Comparison of ENCODE assay signal across 7 cellular contexts in the genomic region with DNA sequence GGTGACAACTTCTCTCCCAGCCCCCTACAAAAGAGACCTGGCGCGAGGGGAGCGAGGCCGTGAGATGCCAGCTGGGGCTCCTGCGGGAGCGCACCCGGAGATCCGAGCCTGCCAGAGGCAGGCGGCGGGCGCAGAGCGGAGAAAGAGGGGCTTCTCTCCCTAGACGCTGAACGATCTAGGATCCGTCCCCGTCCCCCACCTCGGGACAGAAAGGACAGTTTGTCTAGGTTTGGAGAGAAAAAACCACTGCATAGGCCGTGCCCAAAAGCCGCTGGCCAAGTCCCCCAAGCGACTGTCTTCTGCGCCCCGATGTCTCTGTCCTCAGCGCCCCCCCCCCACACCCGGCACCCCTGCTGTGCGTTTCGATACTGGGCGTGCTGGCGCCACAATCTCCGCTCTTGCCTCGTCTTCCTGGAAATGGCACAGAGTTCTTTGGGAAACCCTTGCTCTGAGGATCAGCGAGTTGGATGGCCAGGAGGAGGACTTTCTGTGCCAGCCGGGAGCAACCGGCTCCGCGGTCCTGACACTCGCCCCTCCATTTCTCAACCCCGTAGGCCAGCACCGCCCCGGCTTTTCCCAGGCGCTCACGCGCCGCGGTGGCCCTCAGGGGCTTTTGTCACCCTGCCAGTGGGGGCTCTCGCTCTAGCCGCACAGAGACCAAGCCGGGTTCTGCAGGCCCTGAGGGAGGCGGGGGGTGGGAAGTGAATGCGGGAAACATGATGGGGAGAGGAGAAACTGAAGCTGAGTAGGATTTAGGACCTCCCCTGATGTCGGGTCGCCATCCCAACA. TPM values are rescaled to one million over a fixed set of nuclear protein-coding genes. Genes with fewer than 3 reads are reported as not detected.
A peak's percentile ranks its signal among the peaks of the same experiment; 100 is the strongest.
DNase-seq lines count a peak whose midpoint lies in the region; ATAC-seq, FAIRE-seq and TF ChIP-seq lines count a peak whose summit lies in the region.

No MANE protein-coding gene starts in this region.

- TF ChIP-seq POLR2A in GM12892 (IDR thresholded peaks at IDR 0.05; ENCODE audit: low read depth, low read length) (no peak), sigmoid colon (IDR thresholded peaks at IDR 0.05) (no peak)

- H3K4me1 ChIP-seq in sigmoid colon = peaks cover 0 to 28% (median 22%) of the 10 kb centered on the region in 4 donors

- H3K27me3 ChIP-seq in sigmoid colon = peaks cover 9 to 88% (median 31%) of the 10 kb centered on the region in 3 donors

- TF ChIP-seq EP300 in sigmoid colon (IDR thresholded peaks at IDR 0.05) = no peak

- FAIRE-seq in GM12892 (lab: Jason Lieb, UNC) = peak; percentile 51

- H3K36me3 ChIP-seq in sigmoid colon = no peaks in the 10 kb centered on the region

- WGBS in sigmoid colon, 2 donors = 1 to 4% methylated on average over 51 of the region's 51 CpGs

- no peaks in the 10 kb centered on the region for H3K9me3 ChIP-seq in sigmoid colon

- no peak for DNase-seq in GM12892 (ENCODE audit: insufficient read length)
- DNase-seq in Right ventricle myocardium superior = no peak
- no peak for DNase-seq in sigmoid colon
- no peak for DNase-seq in NK-92 treated with Interleukin-12 subunit alpha and Interleukin-12 subunit beta, amount 100 ng/mL, for 24 hours (lab: John Stamatoyannopoulos, UW)
- no peak for DNase-seq in dermis blood vessel endothelial cell

- H3K27ac ChIP-seq in sigmoid colon = peak overlapping the region in 1 of 4 donors; percentile 3

- intact Hi-C loops in Right ventricle myocardium superior (cut with DNase I) (no loop called here), sigmoid colon (cut with DNase I) (no loop called here)

- no peak for TF ChIP-seq CTCF in sigmoid colon (IDR thresholded peaks at IDR 0.05)

- ATAC-seq in SK-N-SH treated with all-trans-retinoic acid at 6 μM for 48 hours (peak; percentile 61), Right ventricle myocardium superior (ENCODE audit: poor library complexity) (peak; percentile 21), GM18520 (IDR thresholded peaks at IDR 0.05; ENCODE audit: unreplicated experiment) (no peak)

- peak overlapping the region in 3 of 4 donors; percentile 28 to 38 (median 37) for H3K4me3 ChIP-seq in sigmoid colon

TF ChIP-seq in SK-N-SH treated with all-trans-retinoic acid at 6 μM for 48 hours, 23 proteins besides CTCF, POLR2A, EP300 and RAD21:
- TF ChIP-seq GLIS3 (CRISPR knock-in tag; IDR thresholded peaks at IDR 0.05) (no peak), TOX (CRISPR knock-in tag; IDR thresholded peaks at IDR 0.05; ENCODE audit: borderline replicate concordance) (no peak), ZNF565 (CRISPR knock-in tag; conservative IDR thresholded peaks at IDR 0.05; ENCODE audit: low read depth) (no peak), ARNTL (CRISPR knock-in tag; IDR thresholded peaks at IDR 0.05; ENCODE audit: borderline replicate concordance, low read depth) (no peak)

RNA-seq across cellular contexts. Expression of a gene that starts 1.0 kb away (rescaled TPM):
- 0.95 TPM for polyA plus RNA-seq in GM12892 (2012; ENCODE audit: missing spikeins)
- total RNA-seq in Right ventricle myocardium superior (0.56 TPM), sigmoid colon (under 1 TPM; under 0.01 to 0.54 (median 0.30) TPM), dermis blood vessel endothelial cell (not detected in 2 replicates)
- polyA plus RNA-seq in sigmoid colon = under 1 TPM; 0.46 to 0.95 (median 0.60) TPM

RNA-seq across cellular contexts. Expression of a gene that starts 27.0 kb away (rescaled TPM):
- polyA plus RNA-seq in GM12892 (2012; ENCODE audit: missing spikeins) = 10.9 TPM
- 46.1 TPM for total RNA-seq in Right ventricle myocardium superior
- total RNA-seq in sigmoid colon = 10 to 100 TPM; 18.5 to 33.5 (median 23.1) TPM
- polyA plus RNA-seq in sigmoid colon = 10 to 100 TPM; 17.5 to 19.2 (median 18.0) TPM
- total RNA-seq in dermis blood vessel endothelial cell = 18.0 and 22.2 TPM in 2 replicates
